8 cellular contexts compared by ENCODE assay signal in genomic region chr4:15001248-15001824, GRCh38. TPM values are rescaled to one million over a fixed set of nuclear protein-coding genes. Genes with fewer than 3 reads are reported as not detected.
DNase-seq lines count a peak whose midpoint lies in the region; ATAC-seq and TF ChIP-seq lines count a peak whose summit lies in the region.

No MANE protein-coding gene starts in this region.

- CTCF ChIA-PET in activated CD4-positive, alpha-beta T cell treated with anti-CD3 and anti-CD28 coated beads for 36 hours (lab: Charles Lee): interaction anchor here (0.6 to 1.2 kb wide), 7 partner anchors 10 to 1389 kb away, joined by 3 to 8 read pairs (median 3); no protein-coding TSS in a partner anchor

- no peaks in the 10 kb centered on the region for H3K4me1 ChIP-seq in effector memory CD4-positive, alpha-beta T cell (ENCODE audit: control insufficient read depth, insufficient read depth, low read length, poor library complexity, severe bottlenecking)
- peaks cover 0 to 2% of the 10 kb centered on the region in 2 donors for H3K4me1 ChIP-seq in lung (ENCODE audit: control insufficient read depth in 2 of 2, insufficient read depth in 2 of 2, low read length in 2 of 2)

- 0 to 1% methylated on average over 29 to 30 of the region's 30 CpGs for WGBS in lung, 2 donors

- H3K4me1 Mint-ChIP-seq in activated CD4-positive, alpha-beta T cell treated with anti-CD3 and anti-CD28 coated beads for 36 hours: peaks cover 11% of the 10 kb centered on the region

- no peak for TF ChIP-seq CTCF in lung (IDR thresholded peaks at IDR 0.05; ENCODE audit: control extremely low read depth, extremely low read depth)

- peak; percentile 24 for ATAC-seq in activated CD4-positive, alpha-beta T cell treated with anti-CD3 and anti-CD28 coated beads for 36 hours
- peak; percentile 22 for ATAC-seq in HG02884 (IDR thresholded peaks at IDR 0.05; ENCODE audit: unreplicated experiment)
- ATAC-seq in lung (ENCODE audit: insufficient read depth, low FRiP score): peak; percentile 4

- peak; percentile 66 for DNase-seq in activated CD4-positive, alpha-beta T cell treated with anti-CD3 and anti-CD28 coated beads for 36 hours
- no peak for DNase-seq in activated CD4-positive, alpha-beta T cell treated with anti-CD3 and anti-CD28 coated beads for 1 hour
- peak; percentile 16 to 24 for DNase-seq in NCI-H1930 (lab: John Stamatoyannopoulos, UW)
- peak; percentile 16 to 26 for DNase-seq in activated CD4-positive, alpha-beta T cell treated with anti-CD3 and anti-CD28 coated beads, Interleukin-2, amount 50 U/mL, for 4 hours
- DNase-seq in effector memory CD4-positive, alpha-beta T cell: peak; percentile 6 to 34 (median 33)
- peak; percentile 80 for DNase-seq in lung (ENCODE audit: low spot score)
- DNase-seq in stimulated activated CD4-positive, alpha-beta T cell treated with anti-CD3 and anti-CD28 coated beads, TNF-alpha, amount 100 ng/mL, for 24 hours (ENCODE audit: low read depth in 3 of 3): peak; percentile 14 to 38 (median 27)

- no peaks in the 10 kb centered on the region for H3K27me3 ChIP-seq in effector memory CD4-positive, alpha-beta T cell (replicated peaks; ENCODE audit: control insufficient read depth, insufficient read depth, low read length, poor library complexity, severe bottlenecking)
- H3K27me3 ChIP-seq in lung (ENCODE audit: control insufficient read depth, insufficient read depth): no peaks in the 10 kb centered on the region

- intact Hi-C loops in activated CD4-positive, alpha-beta T cell treated with anti-CD3 and anti-CD28 coated beads for 36 hours (cut with DNase I, micrococcal nuclease): loop anchor here (2.0 to 10.0 kb wide), 10 partner anchors 77 to 1347 kb away; partner anchors contain the start of gene TAPT1 (in 1 of the 2)

- POLR2A ChIA-PET in activated CD4-positive, alpha-beta T cell treated with anti-CD3 and anti-CD28 coated beads for 36 hours (lab: Charles Lee): interaction anchor here (1.1 kb wide), 1 partner anchor 656 kb away, joined by 3 read pairs; no protein-coding TSS in a partner anchor

- H3K9me3 Mint-ChIP-seq in activated CD4-positive, alpha-beta T cell treated with anti-CD3 and anti-CD28 coated beads for 36 hours (ENCODE audit: low read depth): no peaks in the 10 kb centered on the region

- peak overlapping the region; percentile 87 for H3K4me3 Mint-ChIP-seq in activated CD4-positive, alpha-beta T cell treated with anti-CD3 and anti-CD28 coated beads for 36 hours

- no peaks in the 10 kb centered on the region for H3K27me3 Mint-ChIP-seq in activated CD4-positive, alpha-beta T cell treated with anti-CD3 and anti-CD28 coated beads for 36 hours

- no peaks in the 10 kb centered on the region for H3K9me3 ChIP-seq in effector memory CD4-positive, alpha-beta T cell (ENCODE audit: control insufficient read depth, low read length)
- no peaks in the 10 kb centered on the region for H3K9me3 ChIP-seq in lung (ENCODE audit: control insufficient read depth in 2 of 2, insufficient read depth in 1 of 2, low read length in 1 of 2)

- H3K27ac ChIP-seq in effector memory CD4-positive, alpha-beta T cell (ENCODE audit: insufficient read depth, low read length, poor library complexity, severe bottlenecking): peak overlapping the region; percentile 100
- peak overlapping the region; percentile 100 for H3K27ac ChIP-seq in lung (ENCODE audit: low read depth in 1 of 2, low read length in 1 of 2)

- H3K4me3 ChIP-seq in effector memory CD4-positive, alpha-beta T cell (ENCODE audit: insufficient read depth, low read depth, low read length, poor library complexity, severe bottlenecking): peak overlapping the region; percentile 85
- H3K4me3 ChIP-seq in lung: peak overlapping the region; percentile 81

- peak overlapping the region; percentile 96 for H3K27ac Mint-ChIP-seq in activated CD4-positive, alpha-beta T cell treated with anti-CD3 and anti-CD28 coated beads for 36 hours

- H3K36me3 ChIP-seq in effector memory CD4-positive, alpha-beta T cell (ENCODE audit: control insufficient read depth, insufficient read depth, low read length): no peaks in the 10 kb centered on the region
- H3K36me3 ChIP-seq in lung (ENCODE audit: control insufficient read depth in 2 of 2, insufficient read depth in 2 of 2, low read length in 2 of 2): no peaks in the 10 kb centered on the region

- peaks cover 2% of the 10 kb centered on the region for H3K36me3 Mint-ChIP-seq in activated CD4-positive, alpha-beta T cell treated with anti-CD3 and anti-CD28 coated beads for 36 hours (ENCODE audit: low read depth)

RNA-seq across cellular contexts. Expression of gene CPEB2, which starts 0.9 kb away (rescaled TPM):
- total RNA-seq in activated CD4-positive, alpha-beta T cell treated with anti-CD3 and anti-CD28 coated beads for 36 hours: 1 to 10 TPM; 6.7 TPM
- 10 to 100 TPM; 22.9 to 29.9 TPM for total RNA-seq in lung
- 1 to 10 TPM; 4.8 to 5.5 TPM for polyA plus RNA-seq in lung
